ENCODE assay signal across 24 cellular contexts in genomic region chr17:32479074-32479617, GRCh38. TPM values are rescaled to one million over a fixed set of nuclear protein-coding genes. Genes with fewer than 3 reads are reported as not detected.
A peak's percentile ranks its signal among the peaks of the same experiment; 100 is the strongest.
DNase-seq lines count a peak whose midpoint lies in the region; ATAC-seq and TF ChIP-seq lines count a peak whose summit lies in the region.
"Had no signal": no experiment of that assay in that cellular context is flagged by ENCODE, and none has a peak within 500 bp of the region (broad histone marks: within the 10 kb centered on the region; RNA-seq: fewer than 3 reads in every experiment).

No MANE protein-coding gene starts in this region.

- peak; percentile 36 for DNase-seq in right atrium auricular region (ENCODE audit: low spot score)
- DNase-seq in left cardiac atrium = no peak
- no peak for DNase-seq in activated T-helper 1 cell treated with anti-CD3 and anti-CD28 coated beads, Interleukin-12 subunit alpha, Interleukin-12 subunit beta, Interleukin-2, Interleukin-4 antibody, amounts not matched to agents 30 ng/mL and 10 ng/mL and 1 ng/mL, durations not matched to agents 14 hours and 24 hours and 36 hours (ENCODE audit: low spot score)
- DNase-seq in memory B cell (ENCODE audit: low spot score in 2 of 2) = no peak
- no peak for DNase-seq in substantia nigra (lab: John Stamatoyannopoulos, UW)
- DNase-seq in HCEC 1CT = no peak
- DNase-seq: Caco-2; central memory CD4-positive, alpha-beta T cell; DMS53; effector memory CD8-positive, alpha-beta T cell; erythroblast; left ventricle myocardium superior; NCI-H446 treated with DMSO at 0.1 percent for 48 hours; NCI-H82; SHP77 treated with DMSO at 0.1 percent for 48 hours; stimulated activated CD4-positive, alpha-beta T cell treated with anti-CD3 and anti-CD28 coated beads, Interleukin-4, amount 100 ng/mL, for 4 hours; stimulated activated naive CD4-positive, alpha-beta T cell had no signal

- H3K36me3 ChIP-seq in right atrium auricular region = peaks cover 86% of the 10 kb centered on the region

- H3K4me3 Mint-ChIP-seq in activated T-helper 1 cell treated with anti-CD3 and anti-CD28 coated beads, Interleukin-12 subunit alpha, Interleukin-12 subunit beta, Interleukin-2, Interleukin-4 antibody, amounts not matched to agents 30 ng/mL and 10 ng/mL and 1 ng/mL, durations not matched to agents 14 hours and 24 hours and 36 hours = no peak overlapping the region
- no peak overlapping the region for H3K4me3 Mint-ChIP-seq in memory B cell
- H3K4me3 Mint-ChIP-seq: effector memory CD8-positive, alpha-beta T cell; mesothelial cell of epicardium had no signal

- H3K27me3 ChIP-seq in right atrium auricular region = no peaks in the 10 kb centered on the region
- H3K27me3 ChIP-seq: BLaER1, neutrophil, Peyer's patch had no signal

- H3K27ac ChIP-seq in right atrium auricular region (no peak overlapping the region), substantia nigra (ENCODE audit: low read depth, low read length, poor library complexity, severe bottlenecking) (peak overlapping the region; percentile 38)
- H3K27ac ChIP-seq: BLaER1, neutrophil, Peyer's patch had no signal

- no peaks in the 10 kb centered on the region for H3K9me3 Mint-ChIP-seq in activated T-helper 1 cell treated with anti-CD3 and anti-CD28 coated beads, Interleukin-12 subunit alpha, Interleukin-12 subunit beta, Interleukin-2, Interleukin-4 antibody, amounts not matched to agents 30 ng/mL and 10 ng/mL and 1 ng/mL, durations not matched to agents 14 hours and 24 hours and 36 hours
- no peaks in the 10 kb centered on the region for H3K9me3 Mint-ChIP-seq in memory B cell
- H3K9me3 Mint-ChIP-seq: effector memory CD8-positive, alpha-beta T cell; mesothelial cell of epicardium had no signal

- peak overlapping the region; percentile 9 for H3K27ac Mint-ChIP-seq in activated T-helper 1 cell treated with anti-CD3 and anti-CD28 coated beads, Interleukin-12 subunit alpha, Interleukin-12 subunit beta, Interleukin-2, Interleukin-4 antibody, amounts not matched to agents 30 ng/mL and 10 ng/mL and 1 ng/mL, durations not matched to agents 14 hours and 24 hours and 36 hours
- H3K27ac Mint-ChIP-seq in memory B cell = peak overlapping the region; percentile 14
- H3K27ac Mint-ChIP-seq: mesothelial cell of epicardium, progenitor cell of endocrine pancreas had no signal

- H3K27me3 Mint-ChIP-seq in activated T-helper 1 cell treated with anti-CD3 and anti-CD28 coated beads, Interleukin-12 subunit alpha, Interleukin-12 subunit beta, Interleukin-2, Interleukin-4 antibody, amounts not matched to agents 30 ng/mL and 10 ng/mL and 1 ng/mL, durations not matched to agents 14 hours and 24 hours and 36 hours (ENCODE audit: insufficient read depth) = no peaks in the 10 kb centered on the region
- no peaks in the 10 kb centered on the region for H3K27me3 Mint-ChIP-seq in memory B cell
- H3K27me3 Mint-ChIP-seq: effector memory CD8-positive, alpha-beta T cell; progenitor cell of endocrine pancreas had no signal

- H3K9me3 ChIP-seq in right atrium auricular region = no peaks in the 10 kb centered on the region
- H3K9me3 ChIP-seq: BLaER1, Caco-2, neutrophil, Peyer's patch had no signal

- ATAC-seq in left cardiac atrium (no peak), memory B cell (ENCODE audit: low read depth) (no peak), HG03571 (IDR thresholded peaks at IDR 0.05; ENCODE audit: unreplicated experiment) (no peak), GM21367 (IDR thresholded peaks at IDR 0.05; ENCODE audit: unreplicated experiment) (no peak)
- ATAC-seq: effector memory CD8-positive, alpha-beta T cell; left ventricle myocardium superior had no signal

- H3K36me3 Mint-ChIP-seq in activated T-helper 1 cell treated with anti-CD3 and anti-CD28 coated beads, Interleukin-12 subunit alpha, Interleukin-12 subunit beta, Interleukin-2, Interleukin-4 antibody, amounts not matched to agents 30 ng/mL and 10 ng/mL and 1 ng/mL, durations not matched to agents 14 hours and 24 hours and 36 hours (ENCODE audit: low read depth) = peaks cover 64% of the 10 kb centered on the region
- peaks cover 38% of the 10 kb centered on the region for H3K36me3 Mint-ChIP-seq in memory B cell

- TF ChIP-seq CTCF in right atrium auricular region (IDR thresholded peaks at IDR 0.05) = no peak

- H3K4me3 ChIP-seq in right atrium auricular region = no peak overlapping the region
- H3K4me3 ChIP-seq: BLaER1, Peyer's patch had no signal

- no peaks in the 10 kb centered on the region for H3K4me1 Mint-ChIP-seq in activated T-helper 1 cell treated with anti-CD3 and anti-CD28 coated beads, Interleukin-12 subunit alpha, Interleukin-12 subunit beta, Interleukin-2, Interleukin-4 antibody, amounts not matched to agents 30 ng/mL and 10 ng/mL and 1 ng/mL, durations not matched to agents 14 hours and 24 hours and 36 hours (ENCODE audit: low read depth)
- H3K4me1 Mint-ChIP-seq in memory B cell = peaks cover 1% of the 10 kb centered on the region

- H3K4me1 ChIP-seq in right atrium auricular region = peaks cover 0 to 11% of the 10 kb centered on the region in 2 donors
- H3K4me1 ChIP-seq: Caco-2, Peyer's patch had no signal

- intact Hi-C loops in left cardiac atrium (cut with DNase I) = no loop called here
- intact Hi-C loops in activated T-helper 1 cell treated with anti-CD3 and anti-CD28 coated beads, Interleukin-12 subunit alpha, Interleukin-12 subunit beta, Interleukin-2, Interleukin-4 antibody, amounts not matched to agents 30 ng/mL and 10 ng/mL and 1 ng/mL, durations not matched to agents 14 hours and 24 hours and 36 hours (cut with micrococcal nuclease) = no loop called here

RNA-seq across cellular contexts. Expression of gene CDK5R1, which starts 7.6 kb away (rescaled TPM):
- total RNA-seq in right atrium auricular region (1 to 10 TPM in 1 of 2 donors, under 1 TPM in 1; 0.75 to 1.0 TPM), left cardiac atrium (1 to 10 TPM; 1.4 to 1.7 TPM)
- total RNA-seq in activated T-helper 1 cell treated with anti-CD3 and anti-CD28 coated beads, Interleukin-12 subunit alpha, Interleukin-12 subunit beta, Interleukin-2, Interleukin-4 antibody, amounts not matched to agents 30 ng/mL and 10 ng/mL and 1 ng/mL, durations not matched to agents 14 hours and 24 hours and 36 hours = 6.1 and 7.1 TPM in 2 replicates

RNA-seq across cellular contexts. Expression of gene PSMD11, which starts 34.8 kb away (rescaled TPM):
- 10 to 100 TPM; 42.2 to 43.8 TPM for total RNA-seq in right atrium auricular region
- total RNA-seq in left cardiac atrium = 10 to 100 TPM; 53.4 to 82.2 TPM
- total RNA-seq in activated T-helper 1 cell treated with anti-CD3 and anti-CD28 coated beads, Interleukin-12 subunit alpha, Interleukin-12 subunit beta, Interleukin-2, Interleukin-4 antibody, amounts not matched to agents 30 ng/mL and 10 ng/mL and 1 ng/mL, durations not matched to agents 14 hours and 24 hours and 36 hours = 190 and 198 TPM in 2 replicates
